Comparison of ENCODE assay signal across 15 cellular contexts in the genomic region with DNA sequence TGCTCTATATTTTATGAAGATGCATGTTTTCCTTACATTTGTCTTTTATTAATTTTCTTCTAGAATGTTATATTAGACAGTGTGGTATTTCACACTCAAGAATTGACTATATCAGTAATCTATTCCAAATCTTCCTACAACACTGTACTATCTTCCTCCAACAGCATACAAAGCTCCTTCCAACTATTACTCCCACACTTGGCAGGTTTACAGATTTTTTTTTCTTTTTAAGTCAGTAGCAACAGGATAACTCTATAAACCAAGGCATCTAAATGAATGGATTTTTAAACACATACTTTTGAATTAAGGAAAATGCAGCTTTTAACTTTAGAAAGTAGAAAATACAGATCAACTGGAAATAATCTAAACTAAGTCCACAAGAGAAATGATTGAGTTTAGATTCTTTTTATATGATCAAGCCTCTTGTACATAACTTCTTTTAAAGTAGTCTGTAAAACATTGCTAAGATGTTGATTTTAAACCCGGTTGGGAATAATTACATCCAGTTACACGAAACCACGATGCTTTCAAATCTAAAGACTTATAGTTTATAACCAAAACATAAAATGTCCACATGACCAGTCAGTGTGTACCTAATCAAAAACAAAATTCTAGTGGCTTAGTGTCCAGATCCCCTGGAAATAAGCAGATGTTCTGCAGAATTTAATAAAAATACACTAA.
DNase-seq lines count a peak whose midpoint lies in the region; ATAC-seq and TF ChIP-seq lines count a peak whose summit lies in the region.
"Had no signal": no experiment of that assay in that cellular context is flagged by ENCODE, and none has a peak within 500 bp of the region (broad histone marks: within the 10 kb centered on the region; RNA-seq: fewer than 3 reads in every experiment).

No MANE protein-coding gene starts in this region.

- no peak for TF ChIP-seq RAD21 in IMR-90 (IDR thresholded peaks at IDR 0.05; ENCODE audit: low read length)

- no peak overlapping the region for H2AK5ac ChIP-seq in IMR-90 (ENCODE audit: low read depth, low read length)

- dilution Hi-C loops in IMR-90 (cut with HindIII; ENCODE audit: low sequenced_read_pairs, unreplicated experiment): no loop called here

- peak overlapping the region; percentile 22; the same call in 1 of the 2 replicates for H3K4me2 ChIP-seq in IMR-90 (ENCODE audit: low read depth, low read length)

- peak overlapping the region; percentile 76; the same call in 1 of the 2 replicates for H3K4ac ChIP-seq in IMR-90 (ENCODE audit: low read depth, low read length)

- BruUV-seq in IMR-90 (replicated peaks; lab: Mats Ljungman, UMichigan): no TSS peak

- in situ Hi-C loops in ACHN (cut with HindIII; ENCODE audit: low pct_ligation_motif_present, low pct_unique_long_range_greater_than_20kb, low sequenced_read_pairs): no loop called here
- in situ Hi-C loops in IMR-90 (cut with MboI; ENCODE audit: low sequenced_read_pairs): loop anchor here (5.0 kb wide), 1 partner anchor 282 kb away; the partner anchor contains the start of gene ADAMTS6
- in situ Hi-C loops in brain microvascular endothelial cell (cut with HindIII; ENCODE audit: low pct_ligation_motif_present, low sequenced_read_pairs): no loop called here

- H2AFZ ChIP-seq in IMR-90 (replicated peaks; ENCODE audit: low read length, poor library complexity): no peak overlapping the region

- no peak overlapping the region for H3K4me3 ChIP-seq in IMR-90 (ENCODE audit: insufficient read depth, low read depth, low read length)
- H3K4me3 ChIP-seq in brain microvascular endothelial cell (ENCODE audit: low read depth, low read length): no peak overlapping the region
- H3K4me3 ChIP-seq in colonic mucosa: no peak overlapping the region

- peak overlapping the region; percentile 17; the same call in 1 of the 2 replicates for H3K23ac ChIP-seq in IMR-90 (ENCODE audit: low read depth, low read length)

- H3K14ac ChIP-seq in IMR-90 (replicated peaks; ENCODE audit: low read depth, low read length): 0 out of 2 replicates have a peak overlapping the region, but pooled peaks have one; percentile 45

- no peaks in the 10 kb centered on the region for H3K27me3 ChIP-seq in IMR-90 (ENCODE audit: control insufficient read depth, insufficient read depth, low read length)
- H3K27me3 ChIP-seq in brain microvascular endothelial cell (replicated peaks): no peaks in the 10 kb centered on the region
- no peaks in the 10 kb centered on the region for H3K27me3 ChIP-seq in colonic mucosa

- no CpG with 5 or more reads among the region's 3 CpGs for WGBS in IMR-90 (ENCODE audit: extremely low coverage in 2 of 2, insufficient read length in 1 of 2), 2 experiments

- H2BK20ac ChIP-seq in IMR-90 (ENCODE audit: low read depth, low read length): peak overlapping the region; percentile 65; the same call in 1 of the 2 replicates

- H2BK120ac ChIP-seq in IMR-90 (ENCODE audit: low read depth, low read length): peak overlapping the region; percentile 86

- TF ChIP-seq CTCF in IMR-90 (conservative IDR thresholded peaks at IDR 0.05; ENCODE audit: low read depth, low read length) (no peak), brain microvascular endothelial cell (IDR thresholded peaks at IDR 0.05; ENCODE audit: low read depth, low read length, missing control alignments) (no peak), colonic mucosa (IDR thresholded peaks at IDR 0.05) (no peak)

- peaks cover 6% of the 10 kb centered on the region; the same call in 1 of the 2 replicates for H3K9me1 ChIP-seq in IMR-90 (ENCODE audit: insufficient read depth, low read length)

- no peak overlapping the region; the same call in 2 of the 3 replicates for H2BK15ac ChIP-seq in IMR-90 (ENCODE audit: low read depth, low read length)

- ATAC-seq in IMR-90 (ENCODE audit: low read depth) (peak; percentile 32), HG03139 (IDR thresholded peaks at IDR 0.05; ENCODE audit: unreplicated experiment) (no peak)
- ATAC-seq: esophagus mucosa had no signal

- DNase-seq in ACHN (peak; percentile 65), IMR-90 (peak; percentile 83), brain microvascular endothelial cell (no peak), iris pigment epithelial cell (ENCODE audit: low read depth) (peak; percentile 81), RKO (ENCODE audit: low spot score) (no peak), colonic mucosa (no peak), OCI-M2 (lab: John Stamatoyannopoulos, UW; ENCODE audit: unreplicated experiment) (no peak)
- DNase-seq: activated CD4-positive, alpha-beta T cell treated with anti-CD3 and anti-CD28 coated beads, Interleukin-2, amount 50 U/mL, for 4 hours; AML-193; NCI-H1092 treated with DMSO at 0.1 percent for 48 hours; stimulated activated CD4-positive, alpha-beta T cell treated with anti-CD3 and anti-CD28 coated beads, Interleukin-2, amount 100 ng/mL, for 24 hours; T1000 had no signal

- H3K9ac ChIP-seq in IMR-90 (ENCODE audit: low read depth, low read length) (peak overlapping the region; percentile 69), colonic mucosa (ENCODE audit: low read depth in 2 of 2, low read length in 2 of 2) (no peak overlapping the region)

- H3K4me1 ChIP-seq in IMR-90 (ENCODE audit: control insufficient read depth, insufficient read depth, low read length) (peaks cover 14% of the 10 kb centered on the region), colonic mucosa (no peaks in the 10 kb centered on the region)

- peak overlapping the region; percentile 74 for H3K56ac ChIP-seq in IMR-90 (ENCODE audit: extremely low read depth, insufficient read depth, low read length)

- POLR2A ChIA-PET in IMR-90 (lab: Charles Lee; ENCODE audit: unreplicated experiment): interaction anchor here (1.0 kb wide), 1 partner anchor 280 kb away, joined by 4 read pairs; no protein-coding TSS in a partner anchor

- TF ChIP-seq POLR2A in IMR-90 (IDR thresholded peaks at IDR 0.05; ENCODE audit: low read depth, low read length): no peak

- CTCF ChIA-PET in IMR-90 (lab: Yijun Ruan, JAX): no interaction called here

- H4K20me1 ChIP-seq in IMR-90 (ENCODE audit: insufficient read depth, low read length): no peaks in the 10 kb centered on the region

- H2AK9ac ChIP-seq in IMR-90 (replicated peaks; ENCODE audit: low read depth, low read length, poor library complexity): no peak overlapping the region

- peak overlapping the region; percentile 38; the same call in 1 of the 2 replicates for H4K91ac ChIP-seq in IMR-90 (ENCODE audit: insufficient read depth, low read depth, low read length)

- peak overlapping the region; percentile 69; the same call in 1 of the 2 replicates for H4K5ac ChIP-seq in IMR-90 (ENCODE audit: low read depth, low read length)

- intact Hi-C loops in IMR-90 (cut with micrococcal nuclease): loop anchor here (2.0 to 5.0 kb wide), 4 partner anchors 73 to 281 kb away; partner anchors contain the start of gene ADAMTS6
- intact Hi-C loops in colonic mucosa (cut with DNase I): no loop called here

- H3K36me3 ChIP-seq in IMR-90 (ENCODE audit: control insufficient read depth, insufficient read depth, low read length): peaks cover 3% of the 10 kb centered on the region; the same call in 1 of the 2 replicates
- peaks cover 11% of the 10 kb centered on the region for H3K36me3 ChIP-seq in brain microvascular endothelial cell (replicated peaks)
- no peaks in the 10 kb centered on the region for H3K36me3 ChIP-seq in colonic mucosa

- H2BK5ac ChIP-seq in IMR-90 (ENCODE audit: low read depth, low read length, poor library complexity, severe bottlenecking): peak overlapping the region; percentile 100

- H3K27ac ChIP-seq in IMR-90 (ENCODE audit: insufficient read depth, low read length) (peak overlapping the region; percentile 86), brain microvascular endothelial cell (peak overlapping the region; percentile 98), colonic mucosa (no peak overlapping the region)
- H3K27ac ChIP-seq: RWPE1 had no signal

- H3K18ac ChIP-seq in IMR-90 (ENCODE audit: low read depth, low read length): peak overlapping the region; percentile 66; the same call in 1 of the 2 replicates

- no peaks in the 10 kb centered on the region for H3K9me3 ChIP-seq in IMR-90 (ENCODE audit: control insufficient read depth, insufficient read depth, low read length)
- H3K9me3 ChIP-seq in colonic mucosa: no peaks in the 10 kb centered on the region

- H4K8ac ChIP-seq in IMR-90 (ENCODE audit: low read depth in 2 of 2, low read length in 2 of 2): peak overlapping the region; percentile 75 to 90; a peak in 3 of 4 replicates

- peaks cover 19 to 27% of the 10 kb centered on the region in 2 experiments for H3K79me1 ChIP-seq in IMR-90 (ENCODE audit: low read depth in 1 of 2, low read length in 2 of 2)

TF ChIP-seq in IMR-90, 13 proteins besides CTCF, POLR2A, EP300 and RAD21:
- TF ChIP-seq MAZ (IDR thresholded peaks at IDR 0.05; ENCODE audit: borderline replicate concordance, low read depth, low read length) (no peak), MXI1 (IDR thresholded peaks at IDR 0.05; ENCODE audit: borderline replicate concordance, low read depth, low read length) (no peak), RCOR1 (IDR thresholded peaks at IDR 0.05; ENCODE audit: insufficient replicate concordance, low read length) (no peak), NFE2L2 (IDR thresholded peaks at IDR 0.05; ENCODE audit: low read depth, low read length) (no peak), CEBPB (IDR thresholded peaks at IDR 0.05; ENCODE audit: low read depth, low read length) (no peak)
- TF ChIP-seq, protein P1, sequence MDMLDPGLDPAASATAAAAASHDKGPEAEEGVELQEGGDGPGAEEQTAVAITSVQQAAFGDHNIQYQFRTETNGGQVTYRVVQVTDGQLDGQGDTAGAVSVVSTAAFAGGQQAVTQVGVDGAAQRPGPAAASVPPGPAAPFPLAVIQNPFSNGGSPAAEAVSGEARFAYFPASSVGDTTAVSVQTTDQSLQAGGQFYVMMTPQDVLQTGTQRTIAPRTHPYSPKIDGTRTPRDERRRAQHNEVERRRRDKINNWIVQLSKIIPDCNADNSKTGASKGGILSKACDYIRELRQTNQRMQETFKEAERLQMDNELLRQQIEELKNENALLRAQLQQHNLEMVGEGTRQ (IDR thresholded peaks at IDR 0.05; ENCODE audit: low read depth, low read length): no peak

Comparison
In these comparisons a context has a peak if more than half of its experiments do, and no peak if none do; other contexts are left out.
1. DNase-seq: peak in ACHN (single experiment), IMR-90 (single experiment) and iris pigment epithelial cell (single experiment); none in brain microvascular endothelial cell (single experiment), RKO (single experiment), colonic mucosa (single experiment) and OCI-M2 (single experiment).